9 cellular contexts compared by ENCODE assay signal in the genomic region with DNA sequence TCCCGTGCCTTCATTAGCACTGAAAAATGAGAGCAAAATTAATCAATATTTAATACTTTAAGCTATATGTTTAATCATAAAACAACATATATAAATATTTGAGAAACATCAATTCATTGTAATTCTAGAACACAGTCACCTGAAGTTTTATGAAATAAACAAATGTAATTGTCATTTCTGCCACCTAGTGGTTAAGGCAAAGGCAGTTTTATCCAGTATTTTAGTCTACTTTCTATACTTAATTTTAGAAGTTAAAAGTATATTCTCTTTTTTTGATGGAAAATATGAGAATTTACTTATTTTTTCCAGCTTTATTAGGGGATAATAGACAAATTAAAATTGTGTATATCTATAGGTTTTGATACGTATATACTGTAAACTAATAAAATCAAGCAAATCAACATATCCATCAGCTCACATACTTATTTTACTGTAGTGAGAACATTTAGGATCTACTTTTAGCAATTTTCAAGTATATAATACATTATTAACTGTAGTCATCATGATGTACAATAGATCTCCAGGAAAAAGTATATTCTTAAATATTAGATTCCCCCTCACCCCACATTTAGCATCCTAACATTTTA. TPM values are rescaled to one million over a fixed set of nuclear protein-coding genes. Genes with fewer than 3 reads are reported as not detected.
DNase-seq lines count a peak whose midpoint lies in the region; ATAC-seq and TF ChIP-seq lines count a peak whose summit lies in the region.
"Had no signal": no experiment of that assay in that cellular context is flagged by ENCODE, and none has a peak within 500 bp of the region (broad histone marks: within the 10 kb centered on the region; RNA-seq: fewer than 3 reads in every experiment).

No MANE protein-coding gene starts in this region.

- H3K9me3 Mint-ChIP-seq in naive B cell, result no peaks in the 10 kb centered on the region

- H3K9ac ChIP-seq in mammary epithelial cell (ENCODE audit: insufficient read depth, low read length), result no peak overlapping the region

- DNase-seq in DMS53 treated with DMSO at 0.1 percent for 48 hours (lab: John Stamatoyannopoulos, UW; ENCODE audit: unreplicated experiment) (peak; percentile 3), Kasumi-1 (lab: John Stamatoyannopoulos, UW) (peak; percentile 56 to 74), mammary epithelial cell (no peak), naive B cell (peak; percentile 3), GM19238 (ENCODE audit: insufficient read length, low spot score) (no peak)
- DNase-seq in effector memory CD4-positive, alpha-beta T cell, result no peak

- H3K4me1 Mint-ChIP-seq in naive B cell, result no peaks in the 10 kb centered on the region

- no peak overlapping the region for H3K4me2 ChIP-seq in mammary epithelial cell (ENCODE audit: insufficient read depth, low read depth, low read length)

- WGBS in mammary epithelial cell (ENCODE audit: low coverage, missing lambda C conversion rate), result 96% methylated on average over 2 of the region's 2 CpGs

- H3K27me3 ChIP-seq in mammary epithelial cell (ENCODE audit: insufficient read depth, low read length), result no peaks in the 10 kb centered on the region
- no peaks in the 10 kb centered on the region for H3K27me3 ChIP-seq in effector memory CD4-positive, alpha-beta T cell (replicated peaks; ENCODE audit: control insufficient read depth, insufficient read depth, low read length, poor library complexity, severe bottlenecking)

- H4K20me1 ChIP-seq in mammary epithelial cell (ENCODE audit: insufficient read depth, low read length), result no peaks in the 10 kb centered on the region

- no peak overlapping the region for H3K4me3 Mint-ChIP-seq in naive B cell

- peak; percentile 57 to 70 for TF ChIP-seq CTCF in mammary epithelial cell (conservative IDR thresholded peaks at IDR 0.05 in 1 of 2, IDR thresholded peaks at IDR 0.05 in 1 of 2; ENCODE audit: extremely low read depth in 1 of 2, insufficient read depth in 1 of 2, low read depth in 1 of 2, low read length in 2 of 2)

- BruUV-seq in mammary epithelial cell (replicated peaks; lab: Mats Ljungman, UMichigan), result no TSS peak

- CTCF ChIA-PET in mammary epithelial cell (lab: Charles Lee; ENCODE audit: low non-redundant PET), result interaction anchor here (0.5 to 1.1 kb wide), 3 partner anchors 87 to 166 kb away, joined by 3 to 10 read pairs (median 5); no protein-coding TSS in a partner anchor

- no peak overlapping the region for H2AFZ ChIP-seq in mammary epithelial cell (ENCODE audit: low read depth, low read length)

- no peaks in the 10 kb centered on the region for H3K4me1 ChIP-seq in mammary epithelial cell (ENCODE audit: insufficient read depth, low read length)
- no peaks in the 10 kb centered on the region for H3K4me1 ChIP-seq in effector memory CD4-positive, alpha-beta T cell (ENCODE audit: control insufficient read depth, insufficient read depth, low read length, poor library complexity, severe bottlenecking)

- H3K27ac ChIP-seq in mammary epithelial cell (ENCODE audit: insufficient read depth, low read depth, low read length), result no peak overlapping the region
- no peak overlapping the region for H3K27ac ChIP-seq in effector memory CD4-positive, alpha-beta T cell (ENCODE audit: insufficient read depth, low read length, poor library complexity, severe bottlenecking)

- no peak for ATAC-seq in naive B cell (ENCODE audit: low read depth in 2 of 2)
- ATAC-seq in GM21529 (IDR thresholded peaks at IDR 0.05; ENCODE audit: unreplicated experiment), result no peak
- no peak for ATAC-seq in GM21526 (IDR thresholded peaks at IDR 0.05; ENCODE audit: low FRiP score, unreplicated experiment)
- ATAC-seq: Panc1 had no signal

- intact Hi-C loops in mammary epithelial cell (cut with micrococcal nuclease), result loop anchor here (1.0 to 10.0 kb wide), 3 partner anchors 88 to 417 kb away; no protein-coding TSS in a partner anchor

- no peaks in the 10 kb centered on the region for H3K27me3 Mint-ChIP-seq in naive B cell

- no peak overlapping the region for H3K4me3 ChIP-seq in mammary epithelial cell (replicated peaks in 1 of 3; ENCODE audit: insufficient read depth in 1 of 3, low read depth in 2 of 3, low read length in 3 of 3)
- H3K4me3 ChIP-seq in effector memory CD4-positive, alpha-beta T cell (ENCODE audit: insufficient read depth, low read depth, low read length, poor library complexity, severe bottlenecking), result no peak overlapping the region

- dilution Hi-C loops in mammary epithelial cell (cut with HindIII; ENCODE audit: low sequenced_read_pairs), result no loop called here

- no peaks in the 10 kb centered on the region for H3K79me2 ChIP-seq in mammary epithelial cell (ENCODE audit: insufficient read depth, low read length)

- H3K36me3 ChIP-seq in mammary epithelial cell (ENCODE audit: insufficient read depth, low read length), result peaks cover 23% of the 10 kb centered on the region
- H3K36me3 ChIP-seq in effector memory CD4-positive, alpha-beta T cell (ENCODE audit: control insufficient read depth, insufficient read depth, low read length), result peaks cover 8% of the 10 kb centered on the region

- H3K9me3 ChIP-seq in mammary epithelial cell (replicated peaks; ENCODE audit: insufficient read depth, low read length), result no peaks in the 10 kb centered on the region
- H3K9me3 ChIP-seq in effector memory CD4-positive, alpha-beta T cell (ENCODE audit: control insufficient read depth, low read length), result no peaks in the 10 kb centered on the region

- no peak overlapping the region for H3K27ac Mint-ChIP-seq in naive B cell

- in situ Hi-C loops in mammary epithelial cell (cut with MboI; ENCODE audit: low sequenced_read_pairs in 2 of 2), result no loop called here

- H3K36me3 Mint-ChIP-seq in naive B cell, result no peaks in the 10 kb centered on the region

RNA-seq across cellular contexts. Expression of gene PCGF6, which starts 16.9 kb away (rescaled TPM):
- total RNA-seq in mammary epithelial cell, result 10 to 100 TPM in 1 of 2 donors, 1 to 10 TPM in 1; 8.9 to 11.3 TPM
- polyA plus RNA-seq in mammary epithelial cell (6.0 TPM), naive B cell (ENCODE audit: low read depth in 6 of 6) (10 to 100 TPM in 2 of 6 donors, 1 to 10 TPM in 4; 7.9 to 12.2 (median 9.1) TPM)
- polyA minus RNA-seq in mammary epithelial cell, result not detected

RNA-seq across cellular contexts. Expression of gene TAF5, which starts 33.7 kb away (rescaled TPM):
- total RNA-seq in mammary epithelial cell, result 1 to 10 TPM; 2.8 to 4.3 TPM
- polyA plus RNA-seq in mammary epithelial cell (3.1 TPM), naive B cell (ENCODE audit: low read depth in 6 of 6) (1 to 10 TPM; 3.4 to 5.3 (median 4.2) TPM)
- 2.2 TPM for polyA minus RNA-seq in mammary epithelial cell

RNA-seq across cellular contexts. Expression of gene INA, which starts 57.1 kb away (rescaled TPM):
- 1 to 10 TPM; 1.0 to 3.7 TPM for total RNA-seq in mammary epithelial cell
- 3.7 TPM for polyA plus RNA-seq in mammary epithelial cell
- 1.1 TPM for polyA minus RNA-seq in mammary epithelial cell
- not detected for polyA plus RNA-seq in naive B cell (ENCODE audit: low read depth in 6 of 6)

Comparison
In these comparisons a context has a peak if more than half of its experiments do, and no peak if none do; other contexts are left out.
1. DNase-seq: peak in DMS53 treated with DMSO at 0.1 percent for 48 hours (single experiment), Kasumi-1 (2 of 2) and naive B cell (single experiment); none in mammary epithelial cell (single experiment), GM19238 (single experiment) and effector memory CD4-positive, alpha-beta T cell (0 of 3).